In the genomic region with DNA sequence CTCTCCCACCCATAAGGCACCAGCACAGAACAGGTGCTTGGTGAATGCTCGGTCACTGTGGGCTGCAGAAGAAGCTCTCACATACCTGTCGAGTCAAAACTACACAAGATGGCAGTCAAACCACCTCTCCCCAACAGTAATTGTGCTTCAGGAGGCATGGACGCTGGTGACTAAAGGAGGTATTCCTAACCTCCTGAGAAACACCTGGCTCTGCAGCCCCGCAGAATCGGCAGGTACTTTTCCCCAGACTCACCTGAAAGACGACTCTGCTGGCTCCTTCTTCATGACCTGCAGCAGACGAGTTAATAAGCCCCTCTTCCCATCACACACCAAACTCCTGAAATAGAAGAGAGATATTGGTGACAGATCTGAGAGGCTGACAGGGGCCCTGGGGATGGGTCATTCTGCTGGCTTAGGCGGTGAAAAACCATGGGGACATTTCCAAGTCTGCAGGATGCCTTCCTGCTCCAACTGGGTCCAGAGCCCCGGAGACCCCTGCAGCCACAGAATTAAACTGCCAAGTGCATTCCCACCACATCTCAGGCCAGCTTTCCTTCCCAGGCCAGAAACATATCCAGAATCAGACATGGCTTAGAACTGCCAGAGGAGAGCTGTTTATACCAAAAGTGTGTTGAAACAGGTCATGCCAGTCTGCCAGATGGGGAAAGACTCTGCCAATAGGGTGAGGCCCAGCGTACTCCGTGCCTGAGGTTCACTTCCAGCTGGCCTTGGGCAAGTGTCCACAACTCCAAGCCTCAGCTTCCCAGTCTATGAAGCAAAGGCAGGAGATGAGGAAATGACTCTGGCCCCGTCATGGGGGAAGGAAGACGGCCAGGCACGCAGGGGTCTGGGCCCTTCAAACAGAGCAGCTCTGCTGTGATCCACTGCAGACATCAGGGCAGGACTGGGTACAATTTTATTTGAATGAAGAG, we compare ENCODE assay signal across 10 cellular contexts. TPM values are rescaled to one million over a fixed set of nuclear protein-coding genes. Genes with fewer than 3 reads are reported as not detected.
DNase-seq lines count a peak whose midpoint lies in the region; ATAC-seq and TF ChIP-seq lines count a peak whose summit lies in the region.
"Had no signal": no experiment of that assay in that cellular context is flagged by ENCODE, and none has a peak within 500 bp of the region (broad histone marks: within the 10 kb centered on the region; RNA-seq: fewer than 3 reads in every experiment).

No MANE protein-coding gene starts in this region.

- H3K27me3 ChIP-seq in upper lobe of right lung = no peaks in the 10 kb centered on the region

- peaks cover 100% of the 10 kb centered on the region for H3K36me3 ChIP-seq in upper lobe of right lung

- no peak for ATAC-seq in activated T-cell treated with anti-CD3 and anti-CD28 coated beads, Interleukin-2, amount 50 U/mL, for 72 hours (replicated peaks in 1 of 2)
- ATAC-seq in upper lobe of right lung (peak; percentile 30), HG02763 (IDR thresholded peaks at IDR 0.05; ENCODE audit: unreplicated experiment) (no peak)

- no peak overlapping the region for H3K27ac ChIP-seq in upper lobe of right lung

- H3K9me3 ChIP-seq in upper lobe of right lung = no peaks in the 10 kb centered on the region

- peaks cover 8% of the 10 kb centered on the region for H3K4me1 ChIP-seq in upper lobe of right lung

- H3K27ac Mint-ChIP-seq in activated T-cell treated with anti-CD3 and anti-CD28 coated beads, Interleukin-2, amount 50 U/mL, for 72 hours = no peak overlapping the region
- peak overlapping the region; percentile 50 for H3K27ac Mint-ChIP-seq in neural crest cell (ENCODE audit: unreplicated experiment)

- H3K4me3 ChIP-seq in fibroblast of the aortic adventitia (ENCODE audit: low read depth, low read length) = no peak overlapping the region
- H3K4me3 ChIP-seq in upper lobe of right lung = no peak overlapping the region

- TF ChIP-seq CTCF in fibroblast of the aortic adventitia (IDR thresholded peaks at IDR 0.05; ENCODE audit: insufficient read depth, low read length) = no peak
- no peak for TF ChIP-seq CTCF in neural crest cell (conservative IDR thresholded peaks at IDR 0.05)
- TF ChIP-seq CTCF in upper lobe of right lung (IDR thresholded peaks at IDR 0.05) = no peak

- peak; percentile 2 for DNase-seq in activated T-cell treated with anti-CD3 and anti-CD28 coated beads, Interleukin-2, amount 50 U/mL, for 1 hour
- DNase-seq in activated T-cell treated with anti-CD3 and anti-CD28 coated beads, Interleukin-2, amount 50 U/mL, for 72 hours = no peak
- DNase-seq in fibroblast of the aortic adventitia (ENCODE audit: low read depth) (peak; percentile 76), neural crest cell (ENCODE audit: low read depth, low spot score) (no peak), upper lobe of right lung (peak; percentile 64), A172 (ENCODE audit: low spot score) (no peak), middle frontal gyrus (ENCODE audit: extremely low spot score, low spot score) (no peak)
- DNase-seq: activated CD4-positive, CD25-positive, alpha-beta regulatory T cell; NCI-H2171 had no signal

- H3K4me1 Mint-ChIP-seq in activated T-cell treated with anti-CD3 and anti-CD28 coated beads, Interleukin-2, amount 50 U/mL, for 72 hours (ENCODE audit: low read depth) = no peaks in the 10 kb centered on the region
- H3K4me1 Mint-ChIP-seq in neural crest cell = peaks cover 10% of the 10 kb centered on the region

- intact Hi-C loops in upper lobe of right lung (cut with DNase I) = no loop called here

- peaks cover 3 to 26% of the 10 kb centered on the region in 2 donors for H3K36me3 Mint-ChIP-seq in activated T-cell treated with anti-CD3 and anti-CD28 coated beads, Interleukin-2, amount 50 U/mL, for 72 hours (ENCODE audit: insufficient read depth in 2 of 2)
- H3K36me3 Mint-ChIP-seq in neural crest cell (ENCODE audit: low read depth) = peaks cover 39% of the 10 kb centered on the region

- no peak overlapping the region for H3K4me3 Mint-ChIP-seq in activated T-cell treated with anti-CD3 and anti-CD28 coated beads, Interleukin-2, amount 50 U/mL, for 72 hours
- H3K4me3 Mint-ChIP-seq in neural crest cell = no peak overlapping the region

- no peaks in the 10 kb centered on the region for H3K9me3 Mint-ChIP-seq in activated T-cell treated with anti-CD3 and anti-CD28 coated beads, Interleukin-2, amount 50 U/mL, for 72 hours
- no peaks in the 10 kb centered on the region for H3K9me3 Mint-ChIP-seq in neural crest cell

- no peaks in the 10 kb centered on the region for H3K27me3 Mint-ChIP-seq in activated T-cell treated with anti-CD3 and anti-CD28 coated beads, Interleukin-2, amount 50 U/mL, for 72 hours (ENCODE audit: low read depth)
- no peaks in the 10 kb centered on the region for H3K27me3 Mint-ChIP-seq in neural crest cell (ENCODE audit: low read depth)

RNA-seq across cellular contexts. Expression of a gene that starts 53.0 kb away (rescaled TPM):
- total RNA-seq in activated T-cell treated with anti-CD3 and anti-CD28 coated beads, Interleukin-2, amount 50 U/mL, for 72 hours = 1 to 10 TPM in 1 of 2 donors, under 1 TPM in 1; 0.46 to 1.2 TPM
- total RNA-seq in fibroblast of the aortic adventitia (ENCODE audit: low replicate concordance) (0.25 TPM in 1 of 2 replicates, not detected in the other), neural crest cell (0.55 and 0.77 TPM in 2 replicates), upper lobe of right lung (1.8 TPM)
- not detected in 2 replicates for total RNA-seq in A172 (2014; rRNA removed; shearing (Covaris generic))

RNA-seq across cellular contexts. Expression of a gene that starts 53.1 kb away (rescaled TPM):
- total RNA-seq in activated T-cell treated with anti-CD3 and anti-CD28 coated beads, Interleukin-2, amount 50 U/mL, for 72 hours = 10 to 100 TPM; 60.6 to 66.0 TPM
- 47.8 and 57.8 TPM in 2 replicates for total RNA-seq in fibroblast of the aortic adventitia (ENCODE audit: low replicate concordance)
- total RNA-seq in neural crest cell = 78.8 and 84.5 TPM in 2 replicates
- total RNA-seq in upper lobe of right lung = 30.0 TPM
- total RNA-seq in A172 (2014; rRNA removed; shearing (Covaris generic)) = 150 and 151 TPM in 2 replicates

Comparison
In these comparisons a context has a peak if more than half of its experiments do, and no peak if none do; other contexts are left out.
1. DNase-seq: peak in activated T-cell treated with anti-CD3 and anti-CD28 coated beads, Interleukin-2, amount 50 U/mL, for 1 hour (single experiment), fibroblast of the aortic adventitia (single experiment) and upper lobe of right lung (single experiment); none in activated T-cell treated with anti-CD3 and anti-CD28 coated beads, Interleukin-2, amount 50 U/mL, for 72 hours (0 of 2), neural crest cell (single experiment), A172 (single experiment) and middle frontal gyrus (single experiment).